In genomic region chr5:115831163-115831768, GRCh38 we compare ENCODE assay signal across 7 cellular contexts. TPM values are rescaled to one million over a fixed set of nuclear protein-coding genes. Genes with fewer than 3 reads are reported as not detected.
A peak's percentile ranks its signal among the peaks of the same experiment; 100 is the strongest.
DNase-seq lines count a peak whose midpoint lies in the region; ATAC-seq, FAIRE-seq and TF ChIP-seq lines count a peak whose summit lies in the region.

No MANE protein-coding gene starts in this region.

- TF ChIP-seq CTCF in epithelial cell of proximal tubule (conservative IDR thresholded peaks at IDR 0.05; ENCODE audit: low read depth, low read length): peak; percentile 92
- peak; percentile 68 to 77 (median 73) for TF ChIP-seq CTCF in nephron (IDR thresholded peaks at IDR 0.05; ENCODE audit: unreplicated experiment in 3 of 3)

- DNase-seq in D341Med (ENCODE audit: low spot score) (peak; percentile 48), RCC 7860 (ENCODE audit: low spot score) (peak; percentile 20), epithelial cell of proximal tubule (ENCODE audit: low read depth) (no peak)

- no peak overlapping the region for H3K27ac Mint-ChIP-seq in nephron

- H3K36me3 Mint-ChIP-seq in nephron (ENCODE audit: low read depth): peaks cover 62% of the 10 kb centered on the region

- no peaks in the 10 kb centered on the region for H3K27me3 Mint-ChIP-seq in nephron (ENCODE audit: low read depth)

- H3K4me3 Mint-ChIP-seq in nephron: no peak overlapping the region

- H3K4me1 Mint-ChIP-seq in nephron: no peaks in the 10 kb centered on the region

- ATAC-seq in GM18511 (IDR thresholded peaks at IDR 0.05; ENCODE audit: unreplicated experiment) (peak; percentile 87), HG03025 (IDR thresholded peaks at IDR 0.05; ENCODE audit: low FRiP score, unreplicated experiment) (peak; percentile 53), GM21576 (IDR thresholded peaks at IDR 0.05; ENCODE audit: unreplicated experiment) (no peak)

- H3K4me3 ChIP-seq in epithelial cell of proximal tubule (ENCODE audit: low read depth, low read length): no peak overlapping the region

- FAIRE-seq in RCC 7860 (lab: Jason Lieb, UNC): peak; percentile 67

- peaks cover 7% of the 10 kb centered on the region for H3K9me3 Mint-ChIP-seq in nephron

RNA-seq across cellular contexts. Expression of gene ATG12, which starts 10.1 kb away (rescaled TPM):
- 20.6 and 26.5 TPM in 2 replicates for total RNA-seq in epithelial cell of proximal tubule

RNA-seq across cellular contexts. Expression of gene AP3S1, which starts 10.5 kb away (rescaled TPM):
- 73.2 and 144 TPM in 2 replicates for total RNA-seq in epithelial cell of proximal tubule

RNA-seq across cellular contexts. Expression of gene CDO1, which starts 14.8 kb away (rescaled TPM):
- total RNA-seq in epithelial cell of proximal tubule: 1.7 and 2.1 TPM in 2 replicates
